Comparison of ENCODE assay signal across 11 cellular contexts in genomic region chr6:18362058-18362561, GRCh38. TPM values are rescaled to one million over a fixed set of nuclear protein-coding genes. Genes with fewer than 3 reads are reported as not detected.
DNase-seq lines count a peak whose midpoint lies in the region; ATAC-seq and TF ChIP-seq lines count a peak whose summit lies in the region.
"Had no signal": no experiment of that assay in that cellular context is flagged by ENCODE, and none has a peak within 500 bp of the region (broad histone marks: within the 10 kb centered on the region; RNA-seq: fewer than 3 reads in every experiment).

No MANE protein-coding gene starts in this region.

- POLR2A ChIA-PET in WTC11 (lab: Charles Lee) = no interaction called here

- CTCF ChIA-PET in WTC11 (lab: Charles Lee) = no interaction called here

- peaks cover 4% of the 10 kb centered on the region for H3K27me3 Mint-ChIP-seq in WTC11 (ENCODE audit: low read depth)

- H3K4me3 ChIP-seq in astrocyte of the cerebellum (ENCODE audit: low read depth, low read length) = no peak overlapping the region

- no peaks in the 10 kb centered on the region for H3K4me1 Mint-ChIP-seq in WTC11

- TF ChIP-seq CTCF in astrocyte of the cerebellum (IDR thresholded peaks at IDR 0.05; ENCODE audit: low read depth, low read length, missing control alignments) (no peak), WTC11 (IDR thresholded peaks at IDR 0.05) (no peak)

- H3K27ac Mint-ChIP-seq in WTC11 = no peak overlapping the region
- H3K27ac Mint-ChIP-seq: activated CD8-positive, alpha-beta T cell treated with anti-CD3 and anti-CD28 coated beads for 36 hours; stimulated activated naive CD8-positive, alpha-beta T cell treated with anti-CD3 and anti-CD28 coated beads, Interleukin-15, Interleukin-2, amounts not matched to agents 100 ng/mL and 50 ng/mL, for 24 hours had no signal

- in situ Hi-C loops in astrocyte of the cerebellum (cut with HindIII; ENCODE audit: low sequenced_read_pairs) = no loop called here

- H3K4me3 Mint-ChIP-seq in WTC11 = no peak overlapping the region
- H3K4me3 Mint-ChIP-seq: activated CD8-positive, alpha-beta T cell treated with anti-CD3 and anti-CD28 coated beads for 36 hours; stimulated activated naive CD8-positive, alpha-beta T cell treated with anti-CD3 and anti-CD28 coated beads, Interleukin-15, Interleukin-2, amounts not matched to agents 100 ng/mL and 50 ng/mL, for 24 hours had no signal

- H3K9me3 Mint-ChIP-seq in WTC11 = peaks cover 23% of the 10 kb centered on the region

- DNase-seq in HPDE6-E6E7 (ENCODE audit: extremely low spot score) = peak; percentile 42
- peak; percentile 89 for DNase-seq in astrocyte of the cerebellum (ENCODE audit: low read depth)
- peak; percentile 29 for DNase-seq in inferior parietal cortex (ENCODE audit: extremely low spot score)
- DNase-seq in superior temporal gyrus (ENCODE audit: extremely low spot score) = peak; percentile 34
- no peak for DNase-seq in SKM-1 treated with dmso at 0.1 percent for 144 hours (lab: John Stamatoyannopoulos, UW; ENCODE audit: unreplicated experiment)
- no peak for DNase-seq in COLO668 (lab: John Stamatoyannopoulos, UW; ENCODE audit: unreplicated experiment)
- no peak for DNase-seq in WTC11 (ENCODE audit: low spot score)
- DNase-seq: activated CD8-positive, alpha-beta T cell treated with anti-CD3 and anti-CD28 coated beads for 36 hours; NCI-H2081 treated with DMSO at 0.1 percent for 48 hours had no signal

- ATAC-seq in HG02610 (IDR thresholded peaks at IDR 0.05; ENCODE audit: unreplicated experiment) (no peak), WTC11 (no peak)
- ATAC-seq: activated CD8-positive, alpha-beta T cell treated with anti-CD3 and anti-CD28 coated beads for 36 hours had no signal

- peaks cover 7% of the 10 kb centered on the region for H3K36me3 Mint-ChIP-seq in WTC11

TF ChIP-seq in WTC11, 78 proteins besides CTCF, POLR2A, EP300 and RAD21:
- no peak for TF ChIP-seq NR1H2 (CRISPR knock-in tag; IDR thresholded peaks at IDR 0.05)
- TF ChIP-seq USF2 (CRISPR knock-in tag; IDR thresholded peaks at IDR 0.05) = no peak
- no peak for TF ChIP-seq NFATC4 (CRISPR knock-in tag; IDR thresholded peaks at IDR 0.05)
- no peak for TF ChIP-seq ATF3 (CRISPR knock-in tag; conservative IDR thresholded peaks at IDR 0.05)
- TF ChIP-seq ESRRA (CRISPR knock-in tag; IDR thresholded peaks at IDR 0.05; ENCODE audit: borderline replicate concordance) = no peak
- no peak for TF ChIP-seq CDX4 (CRISPR knock-in tag; IDR thresholded peaks at IDR 0.05; ENCODE audit: borderline replicate concordance)
- TF ChIP-seq USF1 (CRISPR knock-in tag; IDR thresholded peaks at IDR 0.05) = no peak
- TF ChIP-seq E2F1 (CRISPR knock-in tag; IDR thresholded peaks at IDR 0.05) = no peak
- no peak for TF ChIP-seq ZMAT4 (CRISPR knock-in tag; IDR thresholded peaks at IDR 0.05)
- no peak for TF ChIP-seq GTF2I (CRISPR knock-in tag; conservative IDR thresholded peaks at IDR 0.05)
TF ChIP-seq in WTC11: peak in this region for 0.

RNA-seq across cellular contexts. Expression of gene RNF144B, which starts 25.0 kb away (rescaled TPM):
- 4.9 to 8.2 TPM (median 5.7 TPM) in 3 replicates for total RNA-seq in WTC11 (2021)

Comparison
In these comparisons a context has a peak if more than half of its experiments do, and no peak if none do; other contexts are left out.
1. DNase-seq: peak in HPDE6-E6E7 (single experiment), astrocyte of the cerebellum (single experiment), inferior parietal cortex (single experiment) and superior temporal gyrus (single experiment); none in SKM-1 treated with dmso at 0.1 percent for 144 hours (single experiment), COLO668 (single experiment) and WTC11 (single experiment).